Comparison of ENCODE assay signal across 20 cellular contexts in the genomic region with DNA sequence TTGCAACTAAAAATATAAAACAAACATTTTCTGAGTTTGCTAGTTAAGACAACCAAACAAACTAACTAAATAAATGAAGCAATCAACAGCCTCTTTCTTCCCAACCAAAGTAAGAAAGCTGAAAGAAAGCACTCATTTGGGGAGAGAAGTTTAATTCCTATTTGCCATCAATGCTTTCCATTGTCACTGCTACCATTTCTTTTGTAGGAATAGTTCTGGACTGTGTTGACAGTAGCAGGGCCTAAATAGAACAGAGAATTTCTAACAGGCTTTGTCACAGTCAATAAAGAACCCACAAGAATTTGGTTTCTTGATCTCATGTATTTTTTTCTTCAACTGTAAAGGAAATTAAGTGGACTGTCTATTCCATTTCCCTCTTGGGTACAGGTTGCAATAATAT.
DNase-seq lines count a peak whose midpoint lies in the region; ATAC-seq and TF ChIP-seq lines count a peak whose summit lies in the region.
"Had no signal": no experiment of that assay in that cellular context is flagged by ENCODE, and none has a peak within 500 bp of the region (broad histone marks: within the 10 kb centered on the region; RNA-seq: fewer than 3 reads in every experiment).

No MANE protein-coding gene starts in this region.

- H3K36me3 ChIP-seq in PC-3 (ENCODE audit: low read depth, low read length) (no peaks in the 10 kb centered on the region), testis (ENCODE audit: low read depth, missing control alignments) (no peaks in the 10 kb centered on the region)
- H3K36me3 ChIP-seq: HAP-1 had no signal

- H3K9me2 ChIP-seq in PC-3 (replicated peaks; ENCODE audit: low read length): no peaks in the 10 kb centered on the region

- intact Hi-C loops in PC-3 (cut with micrococcal nuclease): no loop called here
- intact Hi-C loops in testis (cut with DNase I; ENCODE audit: low total_unique reads): no loop called here

- TF ChIP-seq CTCF in 22Rv1 (IDR thresholded peaks at IDR 0.05) (no peak), PC-3 (conservative IDR thresholded peaks at IDR 0.05; ENCODE audit: low read depth, low read length) (no peak), astrocyte of the spinal cord (IDR thresholded peaks at IDR 0.05; ENCODE audit: low read depth, low read length) (no peak), testis (IDR thresholded peaks at IDR 0.05) (no peak)

- no peak for ATAC-seq in PC-3
- ATAC-seq in HG02852 (IDR thresholded peaks at IDR 0.05; ENCODE audit: unreplicated experiment): no peak
- ATAC-seq: A549, GM12878 had no signal

- in situ Hi-C loops in astrocyte of the spinal cord (cut with HindIII; ENCODE audit: low sequenced_read_pairs): no loop called here

- H3K4me1 ChIP-seq in PC-3 (ENCODE audit: insufficient read depth, low read length) (no peaks in the 10 kb centered on the region), testis (no peaks in the 10 kb centered on the region)
- H3K4me1 ChIP-seq: A549, HAP-1 had no signal

- H3K27ac ChIP-seq in 22Rv1: peak overlapping the region; percentile 54
- H3K27ac ChIP-seq in PC-3 (ENCODE audit: low read length): no peak overlapping the region
- H3K27ac ChIP-seq in testis: no peak overlapping the region
- H3K27ac ChIP-seq: A549 had no signal

- H3K9ac ChIP-seq in PC-3 (ENCODE audit: low read length): no peak overlapping the region

- POLR2A ChIA-PET in PC-3 (lab: Charles Lee; ENCODE audit: unreplicated experiment): no interaction called here

- no peak overlapping the region for H3K4me2 ChIP-seq in PC-3 (ENCODE audit: low read length)
- H3K4me2 ChIP-seq: A549 had no signal

- no peak overlapping the region for H3K4me3 ChIP-seq in PC-3 (ENCODE audit: low read length)
- H3K4me3 ChIP-seq in astrocyte of the spinal cord (ENCODE audit: low read depth, low read length): no peak overlapping the region
- H3K4me3 ChIP-seq in testis: no peak overlapping the region
- H3K4me3 ChIP-seq: A549, GM12878, HAP-1 had no signal

- H4K20me1 ChIP-seq in PC-3 (ENCODE audit: low read length): no peaks in the 10 kb centered on the region

- no peaks in the 10 kb centered on the region for H3F3A ChIP-seq in PC-3 (ENCODE audit: low read length, unreplicated experiment)

- H3K27me3 ChIP-seq in PC-3 (ENCODE audit: low read length) (no peaks in the 10 kb centered on the region), testis (no peaks in the 10 kb centered on the region)

- no TSS peak for BruUV-seq in PC-3 (replicated peaks; lab: Mats Ljungman, UMichigan)

- H3K79me2 ChIP-seq in PC-3 (ENCODE audit: low read length): no peaks in the 10 kb centered on the region

- TF ChIP-seq POLR2A in testis (IDR thresholded peaks at IDR 0.05): no peak

- CTCF ChIA-PET in PC-3 (lab: Charles Lee): no interaction called here

- DNase-seq in PC-3 (peak; percentile 9), SW480 (ENCODE audit: low spot score) (peak; percentile 1), astrocyte of the spinal cord (ENCODE audit: low read depth, low spot score) (peak; percentile 39), superior temporal gyrus (ENCODE audit: extremely low spot score) (no peak), COLO668 (lab: John Stamatoyannopoulos, UW; ENCODE audit: unreplicated experiment) (no peak), testis (no peak)
- DNase-seq: 8988T; C1 segment of cervical spinal cord; CD4-positive, alpha-beta memory T cell; DMS 273 treated with DMSO at 0.1 percent for 48 hours; DMS79; EL; GDM1; GOT3; HFFc6 had no signal

- no peaks in the 10 kb centered on the region for H3K9me3 ChIP-seq in PC-3 (ENCODE audit: low read length)
- no peaks in the 10 kb centered on the region for H3K9me3 ChIP-seq in testis
- H3K9me3 ChIP-seq: A549, HAP-1 had no signal

- H2AFZ ChIP-seq in PC-3 (ENCODE audit: low read length): no peak overlapping the region

Comparison
In these comparisons a context has a peak if more than half of its experiments do, and no peak if none do; other contexts are left out.
1. DNase-seq: peak in PC-3 (single experiment), SW480 (single experiment) and astrocyte of the spinal cord (single experiment); none in superior temporal gyrus (single experiment), COLO668 (single experiment) and testis (single experiment).